ENCODE assay signal across 9 cellular contexts in the genomic region with DNA sequence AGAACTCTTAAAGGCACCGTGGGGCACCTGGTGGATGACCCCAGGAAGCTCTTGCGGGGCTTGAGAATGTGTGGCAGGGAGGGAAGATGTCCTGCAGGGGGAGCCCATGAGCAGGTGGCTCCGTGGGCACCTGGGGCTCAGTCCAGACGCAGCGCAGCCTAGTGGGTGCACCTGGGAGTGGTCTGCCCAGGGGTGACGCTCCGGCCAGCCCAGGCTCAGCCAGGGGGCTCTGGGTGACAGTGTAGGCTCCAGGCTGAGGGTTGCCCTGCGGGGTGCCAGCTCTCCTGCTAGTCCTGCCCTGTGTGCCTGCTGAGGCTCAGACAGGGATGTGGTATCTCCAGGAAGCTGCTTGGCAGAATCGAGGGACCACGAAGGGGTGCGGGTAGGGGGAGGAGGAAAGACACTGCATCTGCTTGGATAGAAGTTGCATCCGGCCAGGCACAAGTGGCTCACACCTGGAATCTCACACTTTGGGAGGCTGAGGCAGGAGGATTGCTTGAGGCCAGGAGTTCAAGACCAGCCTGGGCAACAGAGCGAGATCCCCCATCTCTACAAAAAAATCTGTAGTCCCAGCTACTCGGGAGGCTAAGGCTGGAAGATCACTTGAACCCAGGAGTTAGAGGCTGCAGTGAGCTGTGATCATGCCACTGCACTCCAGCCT. TPM values are rescaled to one million over a fixed set of nuclear protein-coding genes. Genes with fewer than 3 reads are reported as not detected.
A peak's percentile ranks its signal among the peaks of the same experiment; 100 is the strongest.
DNase-seq lines count a peak whose midpoint lies in the region; ATAC-seq and TF ChIP-seq lines count a peak whose summit lies in the region.
"Had no signal": no experiment of that assay in that cellular context is flagged by ENCODE, and none has a peak within 500 bp of the region (broad histone marks: within the 10 kb centered on the region; RNA-seq: fewer than 3 reads in every experiment).

No MANE protein-coding gene starts in this region.

- H3K27ac ChIP-seq in dorsolateral prefrontal cortex = peak overlapping the region in 47 of 59 donors; percentile 6 to 89 (median 74)
- H3K27ac ChIP-seq in mesendoderm (ENCODE audit: low read depth, low read length) = no peak overlapping the region

- WGBS in mesendoderm (ENCODE audit: extremely low coverage, insufficient coverage, low lambda C conversion rate) = no CpG with 5 or more reads among the region's 14 CpGs

- H3K79me1 ChIP-seq in mesendoderm (ENCODE audit: low read length) = no peaks in the 10 kb centered on the region

- H3K27me3 ChIP-seq in dorsolateral prefrontal cortex = no peaks in the 10 kb centered on the region
- H3K27me3 ChIP-seq in mesendoderm (ENCODE audit: insufficient read depth, low read length, poor library complexity) = no peaks in the 10 kb centered on the region

- peak; percentile 68 for DNase-seq in GDM1 (lab: John Stamatoyannopoulos, UW)
- DNase-seq in NCI-H748 treated with DMSO at 0.1 percent for 48 hours (lab: John Stamatoyannopoulos, UW) = peak; percentile 29
- peak; percentile 80 for DNase-seq in activated CD4-positive, alpha-beta T cell treated with anti-CD3 and anti-CD28 coated beads, Interleukin-2, amount 50 U/mL, for 1 hour
- peak in 5 of 10 donors; percentile 25 to 67 (median 44) for DNase-seq in dorsolateral prefrontal cortex
- DNase-seq in mesendoderm = peak; percentile 88
- peak; percentile 74 for DNase-seq in stimulated activated CD8-positive, alpha-beta memory T cell treated with anti-CD3 and anti-CD28 coated beads, Interleukin-7, amount 100 ng/mL, for 24 hours (ENCODE audit: low read depth)

- no peak overlapping the region for H3K9ac ChIP-seq in mesendoderm (ENCODE audit: low read length)

- no peaks in the 10 kb centered on the region for H3K79me2 ChIP-seq in mesendoderm (ENCODE audit: control insufficient read depth, insufficient read depth, low read length)

- no peak overlapping the region for H3K4ac ChIP-seq in mesendoderm (ENCODE audit: low read depth, low read length)

- no peak overlapping the region for H4K8ac ChIP-seq in mesendoderm (ENCODE audit: low read depth, low read length)

- ATAC-seq in HG02973 (IDR thresholded peaks at IDR 0.05; ENCODE audit: unreplicated experiment) = peak; percentile 62
- no peak for ATAC-seq in HG03175 (IDR thresholded peaks at IDR 0.05; ENCODE audit: unreplicated experiment)

- no peak overlapping the region for H4K5ac ChIP-seq in mesendoderm (ENCODE audit: low read length)

- H2AK5ac ChIP-seq in mesendoderm (ENCODE audit: low read length) = no peak overlapping the region

- no peak overlapping the region for H2BK15ac ChIP-seq in mesendoderm (replicated peaks; ENCODE audit: low read depth)

- peak; percentile 42 to 92 (median 78) for TF ChIP-seq CTCF in dorsolateral prefrontal cortex (IDR thresholded peaks at IDR 0.05 in 54 of 56, conservative IDR thresholded peaks at IDR 0.05 in 2 of 56; ENCODE audit: low read depth in 1 of 56, partially characterized antibody in 56 of 56)

- H2BK5ac ChIP-seq in mesendoderm (ENCODE audit: low read length) = no peak overlapping the region

- H3K18ac ChIP-seq in mesendoderm (ENCODE audit: low read length) = no peak overlapping the region

- no peak overlapping the region for H3K23ac ChIP-seq in mesendoderm (ENCODE audit: low read length)

- H3K4me2 ChIP-seq in mesendoderm (ENCODE audit: low read length) = no peak overlapping the region

- H3K56ac ChIP-seq in mesendoderm (ENCODE audit: low read length) = no peak overlapping the region

- intact Hi-C loops in dorsolateral prefrontal cortex (cut with DNase I) = loop anchor here in 1 of 2 donors (2.0 kb wide), 1 partner anchor 18 kb away; no protein-coding TSS in a partner anchor

- H3K4me1 ChIP-seq in mesendoderm (ENCODE audit: control insufficient read depth, low read depth, low read length) = peaks cover 3% of the 10 kb centered on the region

- no peak overlapping the region for H2BK120ac ChIP-seq in mesendoderm (ENCODE audit: low read depth, low read length)

- no peak overlapping the region for H3K4me3 ChIP-seq in dorsolateral prefrontal cortex
- no peak overlapping the region for H3K4me3 ChIP-seq in mesendoderm (ENCODE audit: low read length)

- no peaks in the 10 kb centered on the region for H3K36me3 ChIP-seq in mesendoderm (ENCODE audit: control insufficient read depth, insufficient read depth, low read length)

RNA-seq across cellular contexts. Expression of gene PGLS, which starts 15.0 kb away (rescaled TPM):
- total RNA-seq in dorsolateral prefrontal cortex = 10 to 100 TPM; 22.9 to 45.0 (median 32.6) TPM
- polyA plus RNA-seq in mesendoderm (2013, experiment 1 of 2) = 62.3 TPM
- polyA plus RNA-seq in mesendoderm (2013, experiment 2 of 2) = 62.5 TPM

RNA-seq across cellular contexts. Expression of gene SLC27A1, which starts 26.1 kb away (rescaled TPM):
- 10 to 100 TPM; 30.6 to 100.0 (median 53.6) TPM for total RNA-seq in dorsolateral prefrontal cortex
- polyA plus RNA-seq in mesendoderm (2013, experiment 1 of 2) = 2.0 TPM
- 1.8 TPM for polyA plus RNA-seq in mesendoderm (2013, experiment 2 of 2)

RNA-seq across cellular contexts. Expression of gene NXNL1, which starts 35.7 kb away (rescaled TPM):
- 1 to 10 TPM in 19 of 120 experiments, under 1 TPM in 32, not detected in 69; 0.38 to 3.8 (median 0.88) TPM for total RNA-seq in dorsolateral prefrontal cortex
- polyA plus RNA-seq in mesendoderm (2013, experiment 1 of 2) = not detected
- not detected for polyA plus RNA-seq in mesendoderm (2013, experiment 2 of 2)
- polyA plus RNA-seq: esophagus had no signal

RNA-seq across cellular contexts. Expression of gene TMEM221, which starts 48.0 kb away (rescaled TPM):
- 1 to 10 TPM; 1.2 to 7.2 (median 4.1) TPM for total RNA-seq in dorsolateral prefrontal cortex
- polyA plus RNA-seq in mesendoderm (2013, experiment 1 of 2) = 0.22 TPM
- 0.25 TPM for polyA plus RNA-seq in mesendoderm (2013, experiment 2 of 2)

RNA-seq across cellular contexts. Expression of gene COLGALT1, which starts 59.0 kb away (rescaled TPM):
- total RNA-seq in dorsolateral prefrontal cortex = 10 to 100 TPM; 20.9 to 73.4 (median 38.7) TPM
- polyA plus RNA-seq in mesendoderm (2013, experiment 1 of 2) = 37.7 TPM
- polyA plus RNA-seq in mesendoderm (2013, experiment 2 of 2) = 38.0 TPM
